15 cellular contexts compared by ENCODE assay signal in genomic region chr12:118238888-118239287, GRCh38.
DNase-seq lines count a peak whose midpoint lies in the region; ATAC-seq and TF ChIP-seq lines count a peak whose summit lies in the region.
"Had no signal": no experiment of that assay in that cellular context is flagged by ENCODE, and none has a peak within 500 bp of the region (broad histone marks: within the 10 kb centered on the region; RNA-seq: fewer than 3 reads in every experiment).

No MANE protein-coding gene starts in this region.

- no peaks in the 10 kb centered on the region for H3K9me3 ChIP-seq in SU-DHL-6 (ENCODE audit: insufficient read depth, low read length)
- no peaks in the 10 kb centered on the region for H3K9me3 ChIP-seq in neuronal stem cell (replicated peaks in 1 of 2; ENCODE audit: control insufficient read depth in 2 of 2, insufficient read depth in 1 of 2, low read depth in 1 of 2, low read length in 2 of 2)

- H3K23ac ChIP-seq in neuronal stem cell (ENCODE audit: low read depth, low read length, poor library complexity), result no peak overlapping the region

- H3K9me3 Mint-ChIP-seq in natural killer cell (no peaks in the 10 kb centered on the region), type B pancreatic cell (no peaks in the 10 kb centered on the region)
- H3K9me3 Mint-ChIP-seq in natural killer cell treated with Interleukin-12 subunit alpha and Interleukin-12 subunit beta and Interleukin-15 and Interleukin-18, amount 100 ng/mL, for 72 hours, result no peaks in the 10 kb centered on the region

- H3K4me1 Mint-ChIP-seq in natural killer cell (peaks cover 13 to 16% of the 10 kb centered on the region in 2 donors), type B pancreatic cell (ENCODE audit: unreplicated experiment) (no peaks in the 10 kb centered on the region)
- peaks cover 0 to 5% of the 10 kb centered on the region in 2 donors for H3K4me1 Mint-ChIP-seq in natural killer cell treated with Interleukin-12 subunit alpha and Interleukin-12 subunit beta and Interleukin-15 and Interleukin-18, amount 100 ng/mL, for 72 hours (ENCODE audit: low read depth in 2 of 2)

- H2AK5ac ChIP-seq in neuronal stem cell (ENCODE audit: low read depth, low read length), result no peak overlapping the region

- H3F3A ChIP-seq in SU-DHL-6 (ENCODE audit: insufficient read depth), result peaks cover 35% of the 10 kb centered on the region

- H3K4ac ChIP-seq in neuronal stem cell (ENCODE audit: low read length), result no peak overlapping the region

- H3K79me1 ChIP-seq in neuronal stem cell (ENCODE audit: low read depth, low read length), result no peaks in the 10 kb centered on the region

- H3K27ac ChIP-seq in SU-DHL-6 (ENCODE audit: low read depth, low read length), result peak overlapping the region; percentile 81
- no peak overlapping the region for H3K27ac ChIP-seq in neuronal stem cell (replicated peaks; ENCODE audit: low read length)

- H2BK12ac ChIP-seq in neuronal stem cell (ENCODE audit: low read length), result no peak overlapping the region

- H4K8ac ChIP-seq in neuronal stem cell (ENCODE audit: low read depth, low read length), result no peak overlapping the region

- H4K91ac ChIP-seq in neuronal stem cell (ENCODE audit: low read depth, low read length, poor library complexity), result no peak overlapping the region

- H3K14ac ChIP-seq in neuronal stem cell (ENCODE audit: low read length), result no peak overlapping the region

- no peak overlapping the region for H2BK15ac ChIP-seq in neuronal stem cell (ENCODE audit: low read length)

- H3K79me2 ChIP-seq in SU-DHL-6 (ENCODE audit: insufficient read depth, low read length), result no peaks in the 10 kb centered on the region

- no peak for TF ChIP-seq CTCF in natural killer cell (IDR thresholded peaks at IDR 0.05)
- no peak for TF ChIP-seq CTCF in SU-DHL-6 (IDR thresholded peaks at IDR 0.05; ENCODE audit: insufficient read depth, low read length, poor library complexity, severe bottlenecking)
- no peak for TF ChIP-seq CTCF in type B pancreatic cell (conservative IDR thresholded peaks at IDR 0.05)

- H2AFZ ChIP-seq in SU-DHL-6 (ENCODE audit: low read depth, low read length, severe bottlenecking), result no peak overlapping the region
- H2AFZ ChIP-seq in neuronal stem cell (ENCODE audit: low read length), result no peak overlapping the region

- H3K36me3 Mint-ChIP-seq in natural killer cell, result no peaks in the 10 kb centered on the region
- peaks cover 6% of the 10 kb centered on the region for H3K36me3 Mint-ChIP-seq in natural killer cell treated with Interleukin-12 subunit alpha and Interleukin-12 subunit beta and Interleukin-15 and Interleukin-18, amount 100 ng/mL, for 72 hours
- peaks cover 6% of the 10 kb centered on the region for H3K36me3 Mint-ChIP-seq in type B pancreatic cell

- H3K27ac Mint-ChIP-seq in natural killer cell, result peak overlapping the region; percentile 67 to 81
- H3K27ac Mint-ChIP-seq in natural killer cell treated with Interleukin-12 subunit alpha and Interleukin-12 subunit beta and Interleukin-15 and Interleukin-18, amount 100 ng/mL, for 72 hours, result peak overlapping the region in 1 of 2 donors; percentile 80
- peak overlapping the region; percentile 89 for H3K27ac Mint-ChIP-seq in type B pancreatic cell

- H3K9me2 ChIP-seq in SU-DHL-6 (replicated peaks; ENCODE audit: insufficient read depth, low read length), result no peaks in the 10 kb centered on the region

- intact Hi-C loops in natural killer cell (cut with micrococcal nuclease), result no loop called here

- no peak for DNase-seq in natural killer cell
- DNase-seq in natural killer cell treated with Interleukin-12 subunit alpha and Interleukin-12 subunit beta and Interleukin-15 and Interleukin-18, amount 100 ng/mL, for 72 hours (ENCODE audit: low spot score), result no peak
- no peak for DNase-seq in type B pancreatic cell (ENCODE audit: extremely low spot score, unreplicated experiment)
- DNase-seq in neuronal stem cell (ENCODE audit: low spot score), result no peak
- DNase-seq in HuH-7 (ENCODE audit: low spot score), result no peak
- DNase-seq in NCI-H1105 treated with DMSO at 0.1 percent for 48 hours (lab: John Stamatoyannopoulos, UW), result no peak
- DNase-seq: ACHN; DMS 273 treated with DMSO at 0.1 percent for 48 hours; glutamatergic neuron; kidney glomerular epithelial cell; NCI-H187 treated with DMSO at 0.1 percent for 48 hours; NCI-H82; stimulated activated CD4-positive, alpha-beta T cell treated with anti-CD3 and anti-CD28 coated beads, Interleukin-1b, Interleukin-23, amount 100 ng/mL, for 48 hours had no signal

- no peak overlapping the region for H3K4me3 Mint-ChIP-seq in natural killer cell
- no peak overlapping the region for H3K4me3 Mint-ChIP-seq in natural killer cell treated with Interleukin-12 subunit alpha and Interleukin-12 subunit beta and Interleukin-15 and Interleukin-18, amount 100 ng/mL, for 72 hours
- H3K4me3 Mint-ChIP-seq in type B pancreatic cell, result no peak overlapping the region

- H3K4me2 ChIP-seq in SU-DHL-6 (ENCODE audit: low read depth, low read length, poor library complexity, severe bottlenecking) (peak overlapping the region; percentile 9), neuronal stem cell (ENCODE audit: insufficient read depth, low read length, poor library complexity, severe bottlenecking) (no peak overlapping the region)

- no peak overlapping the region for H2BK120ac ChIP-seq in neuronal stem cell (ENCODE audit: low read depth, low read length)

- ATAC-seq in natural killer cell, result no peak
- ATAC-seq in natural killer cell treated with Interleukin-12 subunit alpha and Interleukin-12 subunit beta and Interleukin-15 and Interleukin-18, amount 100 ng/mL, for 72 hours, result no peak
- peak; percentile 44 for ATAC-seq in HG03103 (IDR thresholded peaks at IDR 0.05; ENCODE audit: low read depth, unreplicated experiment)

- peaks cover 0 to 1% of the 10 kb centered on the region in 2 donors for H3K4me1 ChIP-seq in neuronal stem cell (ENCODE audit: control insufficient read depth in 2 of 2, insufficient read depth in 1 of 2, low read depth in 1 of 2, low read length in 2 of 2)

- no peak overlapping the region for H2BK5ac ChIP-seq in neuronal stem cell (ENCODE audit: low read length)

- no peaks in the 10 kb centered on the region for H4K20me1 ChIP-seq in SU-DHL-6 (ENCODE audit: low read depth, low read length)

- H3K27me3 ChIP-seq in SU-DHL-6 (ENCODE audit: low read length) (no peaks in the 10 kb centered on the region), neuronal stem cell (ENCODE audit: control insufficient read depth in 3 of 3, insufficient read depth in 3 of 3, low read depth in 1 of 3, low read length in 3 of 3) (no peaks in the 10 kb centered on the region)

- H3K27me3 Mint-ChIP-seq in natural killer cell (ENCODE audit: low read depth in 2 of 2) (no peaks in the 10 kb centered on the region), type B pancreatic cell (no peaks in the 10 kb centered on the region)
- no peaks in the 10 kb centered on the region for H3K27me3 Mint-ChIP-seq in natural killer cell treated with Interleukin-12 subunit alpha and Interleukin-12 subunit beta and Interleukin-15 and Interleukin-18, amount 100 ng/mL, for 72 hours

- no peak overlapping the region for H3K18ac ChIP-seq in neuronal stem cell (ENCODE audit: low read length)

- no peak overlapping the region for H3K4me3 ChIP-seq in SU-DHL-6 (ENCODE audit: insufficient read depth, low read length, poor library complexity, severe bottlenecking)
- H3K4me3 ChIP-seq in neuronal stem cell (ENCODE audit: low read length in 2 of 2), result no peak overlapping the region

- H3K9ac ChIP-seq in SU-DHL-6 (ENCODE audit: low read length), result no peak overlapping the region
- H3K9ac ChIP-seq in neuronal stem cell (ENCODE audit: low read depth, low read length, poor library complexity), result no peak overlapping the region

- WGBS in neuronal stem cell (ENCODE audit: extremely low coverage in 2 of 2, insufficient read length in 2 of 2, insufficient replicate concordance in 1 of 2), 2 donors, result no CpG with 5 or more reads among the region's 2 CpGs

- H3K36me3 ChIP-seq in SU-DHL-6 (ENCODE audit: low read length) (peaks cover 25% of the 10 kb centered on the region), neuronal stem cell (replicated peaks in 1 of 2; ENCODE audit: control insufficient read depth in 2 of 2, insufficient read depth in 2 of 2, low read length in 2 of 2) (no peaks in the 10 kb centered on the region)
